In genomic region chr9:82183181-82183860, GRCh38 we compare ENCODE assay signal across 19 cellular contexts.
"Had no signal": no experiment of that assay in that cellular context is flagged by ENCODE, and none has a peak within 500 bp of the region (broad histone marks: within the 10 kb centered on the region; RNA-seq: fewer than 3 reads in every experiment).

No MANE protein-coding gene starts in this region.

- ATAC-seq: activated CD4-positive, alpha-beta T cell treated with anti-CD3 and anti-CD28 coated beads for 36 hours; activated T-cell treated with anti-CD3 and anti-CD28 coated beads, Interleukin-2, amount 50 U/mL, for 72 hours; naive thymus-derived CD4-positive, alpha-beta T cell; right lobe of liver; stimulated activated naive CD8-positive, alpha-beta T cell treated with anti-CD3 and anti-CD28 coated beads, Interleukin-15, Interleukin-2, amounts not matched to agents 100 U/mL and 50 U/mL, for 24 hours had no signal

- H3K36me3 ChIP-seq: brain microvascular endothelial cell, left ventricle myocardium inferior, ovary, right lobe of liver, transverse colon had no signal

- H3K9me3 Mint-ChIP-seq: activated B cell treated with CpG ODN at 0.5 μM for 24 hours; T-helper 2 cell treated with Interferon-gamma antibody and Interleukin-4, amounts not matched to agents 5 μg/mL and 100 μg/mL, for 36 hours had no signal

- H3K27ac Mint-ChIP-seq: activated B cell treated with CpG ODN at 0.5 μM for 24 hours; activated CD4-positive, alpha-beta T cell treated with anti-CD3 and anti-CD28 coated beads for 36 hours; activated naive CD8-positive, alpha-beta T cell; activated T-cell treated with anti-CD3 and anti-CD28 coated beads, Interleukin-2, amount 50 U/mL, for 72 hours; naive thymus-derived CD4-positive, alpha-beta T cell; progenitor cell of endocrine pancreas; T-helper 2 cell treated with Interferon-gamma antibody and Interleukin-4, amounts not matched to agents 5 μg/mL and 100 μg/mL, for 36 hours had no signal

- DNase-seq: activated B cell treated with CpG ODN at 0.5 μM for 24 hours; activated CD4-positive, alpha-beta T cell treated with anti-CD3 and anti-CD28 coated beads for 36 hours; activated CD4-positive, alpha-beta T cell treated with anti-CD3 and anti-CD28 coated beads, Interleukin-2, amount 50 U/mL, for 4 hours; activated naive CD4-positive, alpha-beta T cell; activated T-cell treated with anti-CD3 and anti-CD28 coated beads for 4 hours; activated T-cell treated with anti-CD3 and anti-CD28 coated beads, Interleukin-2, amount 50 U/mL, for 72 hours; brain microvascular endothelial cell; left ventricle myocardium inferior; naive thymus-derived CD4-positive, alpha-beta T cell; ovary; right lobe of liver; stimulated activated CD4-positive, alpha-beta T cell treated with anti-CD3 and anti-CD28 coated beads, Interleukin-2, amount 100 ng/mL, for 48 hours; stimulated activated naive CD8-positive, alpha-beta T cell treated with anti-CD3 and anti-CD28 coated beads, Interleukin-15, Interleukin-2, amounts not matched to agents 100 U/mL and 50 U/mL, for 24 hours; testis; transverse colon had no signal

- H3K27me3 Mint-ChIP-seq: activated B cell treated with CpG ODN at 0.5 μM for 24 hours; activated CD4-positive, alpha-beta T cell treated with anti-CD3 and anti-CD28 coated beads for 36 hours; activated naive CD8-positive, alpha-beta T cell; naive thymus-derived CD4-positive, alpha-beta T cell; progenitor cell of endocrine pancreas had no signal

- H3K36me3 Mint-ChIP-seq: activated naive CD8-positive, alpha-beta T cell; naive thymus-derived CD4-positive, alpha-beta T cell had no signal

- H3K27ac ChIP-seq: brain microvascular endothelial cell, left ventricle myocardium inferior, ovary, right lobe of liver, testis, transverse colon had no signal

- H3K4me3 Mint-ChIP-seq: activated B cell treated with CpG ODN at 0.5 μM for 24 hours; activated CD4-positive, alpha-beta T cell treated with anti-CD3 and anti-CD28 coated beads for 36 hours; activated naive CD8-positive, alpha-beta T cell; activated T-cell treated with anti-CD3 and anti-CD28 coated beads, Interleukin-2, amount 50 U/mL, for 72 hours; naive thymus-derived CD4-positive, alpha-beta T cell; T-helper 2 cell treated with Interferon-gamma antibody and Interleukin-4, amounts not matched to agents 5 μg/mL and 100 μg/mL, for 36 hours had no signal

- H3K27me3 ChIP-seq: brain microvascular endothelial cell, ovary, right lobe of liver, testis, transverse colon had no signal

- H3K4me1 Mint-ChIP-seq: activated CD4-positive, alpha-beta T cell treated with anti-CD3 and anti-CD28 coated beads for 36 hours; naive thymus-derived CD4-positive, alpha-beta T cell had no signal

- H3K9me3 ChIP-seq: left ventricle myocardium inferior, ovary, right lobe of liver, testis, transverse colon had no signal

- H3K4me3 ChIP-seq: left ventricle myocardium inferior, lung, ovary, right lobe of liver, testis, transverse colon had no signal

- H3K4me1 ChIP-seq: left ventricle myocardium inferior, right lobe of liver, testis, transverse colon had no signal
